In genomic region chr14:91038439-91038838, GRCh38 we compare ENCODE assay signal across 14 cellular contexts. TPM values are rescaled to one million over a fixed set of nuclear protein-coding genes. Genes with fewer than 3 reads are reported as not detected.
A peak's percentile ranks its signal among the peaks of the same experiment; 100 is the strongest.
DNase-seq lines count a peak whose midpoint lies in the region; ATAC-seq and TF ChIP-seq lines count a peak whose summit lies in the region.
"Had no signal": no experiment of that assay in that cellular context is flagged by ENCODE, and none has a peak within 500 bp of the region (broad histone marks: within the 10 kb centered on the region; RNA-seq: fewer than 3 reads in every experiment).

No MANE protein-coding gene starts in this region.

- H3K4me1 ChIP-seq in left lung, result no peaks in the 10 kb centered on the region
- H3K4me1 ChIP-seq in stomach, result peaks cover 0 to 26% (median 16%) of the 10 kb centered on the region in 4 donors

- DNase-seq in AG10803 (ENCODE audit: low read depth) (peak; percentile 75), KBM-7 (peak; percentile 37), astrocyte of the hippocampus (ENCODE audit: low read depth, low spot score) (peak; percentile 24), left lung (no peak), stomach (no peak), GDM1 (lab: John Stamatoyannopoulos, UW) (no peak)
- DNase-seq: NCI-H1105; NCI-H446; RPMI8226; stimulated activated CD4-positive, alpha-beta T cell treated with anti-CD3 and anti-CD28 coated beads, Interleukin-15, amount 100 ng/mL, for 24 hours; T-helper 9 cell had no signal

- TF ChIP-seq CTCF in AG10803 (conservative IDR thresholded peaks at IDR 0.05; ENCODE audit: low read length) (no peak), left lung (IDR thresholded peaks at IDR 0.05) (no peak), stomach (IDR thresholded peaks at IDR 0.05) (no peak)

- H3K36me3 ChIP-seq in left lung, result no peaks in the 10 kb centered on the region
- peaks cover 0 to 4% (median 0%) of the 10 kb centered on the region in 4 donors for H3K36me3 ChIP-seq in stomach

- H3K27ac ChIP-seq in left lung, result no peak overlapping the region
- H3K27ac ChIP-seq in stomach, result no peak overlapping the region

- H3K27me3 ChIP-seq in left lung (no peaks in the 10 kb centered on the region), stomach (no peaks in the 10 kb centered on the region)

- H3K9me3 ChIP-seq in left lung (no peaks in the 10 kb centered on the region), stomach (no peaks in the 10 kb centered on the region)

- H3K4me3 ChIP-seq in AG10803 (ENCODE audit: low read length), result no peak overlapping the region
- H3K4me3 ChIP-seq in left lung, result no peak overlapping the region
- no peak overlapping the region for H3K4me3 ChIP-seq in stomach
- H3K4me3 ChIP-seq: GM23338 had no signal

- WGBS in stomach, 5 donors, result 73 to 100% (median 84%) methylated on average over 1 of the region's 1 CpG

- intact Hi-C loops in left lung (cut with DNase I), result no loop called here
- intact Hi-C loops in stomach (cut with DNase I; ENCODE audit: low total_unique reads), result no loop called here

- TF ChIP-seq EP300 in stomach (IDR thresholded peaks at IDR 0.05), result no peak

- in situ Hi-C loops in KBM-7 (cut with MboI; ENCODE audit: low pct_unique_long_range_greater_than_20kb, low sequenced_read_pairs), result no loop called here

- ATAC-seq in left lung, result peak; percentile 35
- no peak for ATAC-seq in HG03280 (IDR thresholded peaks at IDR 0.05; ENCODE audit: unreplicated experiment)
- no peak for ATAC-seq in GM18511 (IDR thresholded peaks at IDR 0.05; ENCODE audit: unreplicated experiment)
- ATAC-seq: GM23338 had no signal

- TF ChIP-seq POLR2A in stomach (IDR thresholded peaks at IDR 0.05), result no peak

RNA-seq across cellular contexts. Expression of gene RPS6KA5, which starts 22.0 kb away (rescaled TPM):
- total RNA-seq in left lung, result 1 to 10 TPM; 4.2 to 5.4 TPM
- total RNA-seq in stomach, result 10 to 100 TPM in 4 of 5 donors, 1 to 10 TPM in 1; 6.4 to 25.0 (median 16.5) TPM
- 1 to 10 TPM; 1.6 to 3.8 (median 1.9) TPM for polyA plus RNA-seq in stomach

Comparison
In these comparisons a context has a peak if more than half of its experiments do, and no peak if none do; other contexts are left out.
1. DNase-seq: peak in AG10803 (single experiment), KBM-7 (single experiment) and astrocyte of the hippocampus (single experiment); none in left lung (0 of 2), stomach (single experiment) and GDM1 (single experiment).